Comparison of ENCODE assay signal across 8 cellular contexts in genomic region chr12:112013601-112014402, GRCh38. TPM values are rescaled to one million over a fixed set of nuclear protein-coding genes. Genes with fewer than 3 reads are reported as not detected.
DNase-seq lines count a peak whose midpoint lies in the region; ATAC-seq and TF ChIP-seq lines count a peak whose summit lies in the region.

No MANE protein-coding gene starts in this region.

- H3K9me3 Mint-ChIP-seq in GM23338 (peaks cover 7% of the 10 kb centered on the region), type B pancreatic cell (peaks cover 8% of the 10 kb centered on the region)
- peaks cover 0 to 8% of the 10 kb centered on the region in 2 donors for H3K9me3 Mint-ChIP-seq in activated naive CD4-positive, alpha-beta T cell treated with anti-CD3 and anti-CD28 coated beads, Interleukin-2, amount 50 U/mL, for 72 hours

- ATAC-seq in GM23338 = peak; percentile 63
- ATAC-seq in activated naive CD4-positive, alpha-beta T cell treated with anti-CD3 and anti-CD28 coated beads, Interleukin-2, amount 50 U/mL, for 72 hours = peak; percentile 53 to 68

- H2AFZ ChIP-seq in GM23338 = peak overlapping the region; percentile 97

- H3K9me3 ChIP-seq in MG63 (no peaks in the 10 kb centered on the region), SJSA1 (replicated peaks) (no peaks in the 10 kb centered on the region), cardiac muscle cell (ENCODE audit: low read depth) (no peaks in the 10 kb centered on the region)

- H3K36me3 ChIP-seq in GM23338 (ENCODE audit: insufficient read depth) = peaks cover 19% of the 10 kb centered on the region
- peaks cover 32% of the 10 kb centered on the region for H3K36me3 ChIP-seq in MG63
- peaks cover 26% of the 10 kb centered on the region for H3K36me3 ChIP-seq in SJSA1
- peaks cover 6% of the 10 kb centered on the region for H3K36me3 ChIP-seq in cardiac muscle cell

- peaks cover 66% of the 10 kb centered on the region for H3K79me2 ChIP-seq in GM23338 (replicated peaks; ENCODE audit: insufficient read depth)

- H3K27me3 ChIP-seq in GM23338 (ENCODE audit: insufficient read depth) (no peaks in the 10 kb centered on the region), MG63 (no peaks in the 10 kb centered on the region), SJSA1 (replicated peaks) (no peaks in the 10 kb centered on the region), cardiac muscle cell (no peaks in the 10 kb centered on the region)

- peaks cover 14% of the 10 kb centered on the region; the same call in 1 of the 2 replicates for H3F3A ChIP-seq in GM23338 (replicated peaks; ENCODE audit: low read depth)

- TF ChIP-seq CTCF in GM23338 (conservative IDR thresholded peaks at IDR 0.05; ENCODE audit: low read depth in 2 of 2) (no peak), cardiac muscle cell (IDR thresholded peaks at IDR 0.05; ENCODE audit: low read depth, low read length) (no peak), type B pancreatic cell (conservative IDR thresholded peaks at IDR 0.05) (peak; percentile 40)

- peaks cover 46% of the 10 kb centered on the region for H3K36me3 Mint-ChIP-seq in GM23338 (ENCODE audit: low read depth)
- H3K36me3 Mint-ChIP-seq in activated naive CD4-positive, alpha-beta T cell treated with anti-CD3 and anti-CD28 coated beads, Interleukin-2, amount 50 U/mL, for 72 hours = peaks cover 40 to 51% of the 10 kb centered on the region in 2 donors
- H3K36me3 Mint-ChIP-seq in type B pancreatic cell = peaks cover 24% of the 10 kb centered on the region

- H3K9me2 ChIP-seq in GM23338 (ENCODE audit: insufficient read depth) = 0 out of 2 replicates have a peak, but pooled peaks cover 5% of the 10 kb centered on the region

- H3K27me3 Mint-ChIP-seq in GM23338 (ENCODE audit: insufficient read depth, low read depth, poor library complexity) = peaks cover 16% of the 10 kb centered on the region
- H3K27me3 Mint-ChIP-seq in type B pancreatic cell = no peaks in the 10 kb centered on the region

- H3K4me1 Mint-ChIP-seq in GM23338 (peaks cover 28% of the 10 kb centered on the region), type B pancreatic cell (ENCODE audit: unreplicated experiment) (peaks cover 34% of the 10 kb centered on the region)

- H3K4me2 ChIP-seq in GM23338 = peak overlapping the region; percentile 76

- H3K4me1 ChIP-seq in GM23338 (ENCODE audit: insufficient read depth) (peaks cover 19% of the 10 kb centered on the region; the same call in 1 of the 2 replicates), SJSA1 (replicated peaks) (peaks cover 22% of the 10 kb centered on the region), cardiac muscle cell (ENCODE audit: low read depth) (peaks cover 10% of the 10 kb centered on the region)

- H4K20me1 ChIP-seq in GM23338 (replicated peaks; ENCODE audit: insufficient read depth) = peaks cover 36% of the 10 kb centered on the region

- H3K4me3 ChIP-seq in GM23338 = peak overlapping the region; percentile 100
- H3K4me3 ChIP-seq in MG63 = peak overlapping the region; percentile 100
- peak overlapping the region; percentile 79 for H3K4me3 ChIP-seq in SJSA1
- H3K4me3 ChIP-seq in cardiac muscle cell = peak overlapping the region; percentile 78

- H3K4me3 Mint-ChIP-seq in GM23338 (peak overlapping the region; percentile 97), type B pancreatic cell (peak overlapping the region; percentile 97)

- peak overlapping the region; percentile 97 for H3K27ac Mint-ChIP-seq in GM23338
- peak overlapping the region; percentile 97 to 98 for H3K27ac Mint-ChIP-seq in activated naive CD4-positive, alpha-beta T cell treated with anti-CD3 and anti-CD28 coated beads, Interleukin-2, amount 50 U/mL, for 72 hours
- peak overlapping the region; percentile 98 for H3K27ac Mint-ChIP-seq in type B pancreatic cell

- peak overlapping the region; percentile 87 for H3K27ac ChIP-seq in GM23338 (ENCODE audit: low read depth)
- H3K27ac ChIP-seq in SJSA1 = peak overlapping the region; percentile 20
- H3K27ac ChIP-seq in cardiac muscle cell = peak overlapping the region; percentile 96

- peak; percentile 86 for DNase-seq in DMS 273 (lab: John Stamatoyannopoulos, UW; ENCODE audit: unreplicated experiment)
- peak; percentile 93 for DNase-seq in GM23338 (ENCODE audit: low spot score)
- peak; percentile 75 for DNase-seq in MG63
- DNase-seq in SJSA1 (ENCODE audit: low read depth in 1 of 2, low spot score in 2 of 2) = peak; percentile 52 to 58
- peak; percentile 65 to 68 for DNase-seq in activated naive CD4-positive, alpha-beta T cell treated with anti-CD3 and anti-CD28 coated beads, Interleukin-2, amount 50 U/mL, for 72 hours (ENCODE audit: low spot score in 2 of 2)
- DNase-seq in cardiac muscle cell (ENCODE audit: low read depth in 1 of 2, low spot score in 1 of 2) = peak; percentile 74 to 84
- peak; percentile 59 for DNase-seq in pons (ENCODE audit: low spot score)
- DNase-seq in type B pancreatic cell (ENCODE audit: extremely low spot score, unreplicated experiment) = peak; percentile 75

TF ChIP-seq in GM23338, 12 proteins besides CTCF, POLR2A, EP300 and RAD21:
- TF ChIP-seq NANOG (IDR thresholded peaks at IDR 0.05; ENCODE audit: borderline replicate concordance) (no peak), POLR2AphosphoS5 (IDR thresholded peaks at IDR 0.05; ENCODE audit: low read depth) (peak; percentile 78), CREB1 (CRISPR knock-in tag; IDR thresholded peaks at IDR 0.05; ENCODE audit: low read depth) (peak; percentile 32; the same call in 1 of the 2 replicates), ZNF331 (CRISPR knock-in tag; IDR thresholded peaks at IDR 0.05; ENCODE audit: low read depth) (no peak), EZH2phosphoT487 (IDR thresholded peaks at IDR 0.05; ENCODE audit: unreplicated experiment) (no peak), STAT1 (IDR thresholded peaks at IDR 0.05; ENCODE audit: unreplicated experiment) (no peak), EZH2 (IDR thresholded peaks at IDR 0.05; ENCODE audit: low read depth, unreplicated experiment) (no peak)
TF ChIP-seq in GM23338: peak in this region for 2.

RNA-seq across cellular contexts. Expression of gene ERP29, which starts 0.6 kb away (rescaled TPM):
- 90.7 and 91.1 TPM in 2 replicates for total RNA-seq in GM23338 (2014; rRNA removed; shearing (Covaris generic))
- 166 and 173 TPM in 2 replicates for polyA plus RNA-seq in GM23338 (2016; fragmentation: Nextera tagmentation; extraction: Ambion mirVana)
- total RNA-seq in MG63 (2014; rRNA removed; shearing (Covaris generic); ENCODE audit: low replicate concordance) = 98.7 and 123 TPM in 2 replicates
- total RNA-seq in SJSA1 (2014; rRNA removed; shearing (Covaris generic)) = 32.5 and 47.2 TPM in 2 replicates
- total RNA-seq in activated naive CD4-positive, alpha-beta T cell treated with anti-CD3 and anti-CD28 coated beads, Interleukin-2, amount 50 U/mL, for 72 hours = 10 to 100 TPM; 78.9 to 95.1 TPM
- 105 TPM in 2 replicates for total RNA-seq in cardiac muscle cell
- polyA plus RNA-seq in cardiac muscle cell = 131 and 150 TPM in 2 replicates
- 141 and 177 TPM in 2 replicates for total RNA-seq in type B pancreatic cell (ENCODE audit: low replicate concordance)

RNA-seq across cellular contexts. Expression of gene TMEM116, which starts 0.8 kb away (rescaled TPM):
- 8.0 and 12.0 TPM in 2 replicates for total RNA-seq in GM23338 (2014; rRNA removed; shearing (Covaris generic))
- polyA plus RNA-seq in GM23338 (2016; fragmentation: Nextera tagmentation; extraction: Ambion mirVana) (6.6 and 10.4 TPM in 2 replicates), cardiac muscle cell (30.4 and 33.8 TPM in 2 replicates)
- 6.7 and 8.2 TPM in 2 replicates for total RNA-seq in MG63 (2014; rRNA removed; shearing (Covaris generic); ENCODE audit: low replicate concordance)
- total RNA-seq in SJSA1 (2014; rRNA removed; shearing (Covaris generic)) = 5.3 and 5.5 TPM in 2 replicates
- 10 to 100 TPM; 16.9 to 18.5 TPM for total RNA-seq in activated naive CD4-positive, alpha-beta T cell treated with anti-CD3 and anti-CD28 coated beads, Interleukin-2, amount 50 U/mL, for 72 hours
- total RNA-seq in cardiac muscle cell (12.9 and 16.6 TPM in 2 replicates), type B pancreatic cell (ENCODE audit: low replicate concordance) (13.9 and 18.0 TPM in 2 replicates)

Comparison
In these comparisons a context has a peak if more than half of its experiments do, and no peak if none do; other contexts are left out.
1. Peak in every context shown above with its lines: DNase-seq, ATAC-seq, H3K4me3 ChIP-seq and H3K27ac ChIP-seq.
2. H3K27ac ChIP-seq: peak in every context shown above with its lines; median percentile 96 in cardiac muscle cell; 87 in GM23338; 20 in SJSA1.